ENCODE assay signal across 26 cellular contexts in genomic region chr3:61591300-61591699, GRCh38. TPM values are rescaled to one million over a fixed set of nuclear protein-coding genes. Genes with fewer than 3 reads are reported as not detected.
"Had no signal": no experiment of that assay in that cellular context is flagged by ENCODE, and none has a peak within 500 bp of the region (broad histone marks: within the 10 kb centered on the region; RNA-seq: fewer than 3 reads in every experiment).

No MANE protein-coding gene starts in this region.

- H3K4me2 ChIP-seq: smooth muscle cell had no signal

- H3K4me1 ChIP-seq: left lung, right lobe of liver had no signal

- H3K27ac ChIP-seq: left lung, lower lobe of right lung, ovary, right atrium auricular region, right lobe of liver, tibial nerve, upper lobe of left lung, vagina had no signal

- H3K4me3 ChIP-seq: left lung, lower lobe of right lung, mucosa of descending colon, ovary, right atrium auricular region, right lobe of liver, smooth muscle cell, tibial nerve, upper lobe of left lung, vagina had no signal

- H3K4me3 Mint-ChIP-seq: immature natural killer cell; naive thymus-derived CD4-positive, alpha-beta T cell; natural killer cell treated with Interleukin-12 subunit alpha and Interleukin-12 subunit beta and Interleukin-15 and Interleukin-18, amount 100 ng/mL, for 72 hours; stimulated activated memory B cell treated with anti-CD40 and anti-IgM and Interleukin-4, amounts not matched to agents 10 μg/mL and 1 μg/mL and 100 μg/mL, for 72 hours; stimulated activated naive CD8-positive, alpha-beta T cell treated with anti-CD3 and anti-CD28 coated beads, Interleukin-15, amount 100 ng/mL, for 72 hours had no signal

- H3K27ac Mint-ChIP-seq: immature natural killer cell; naive thymus-derived CD4-positive, alpha-beta T cell; natural killer cell treated with Interleukin-12 subunit alpha and Interleukin-12 subunit beta and Interleukin-15 and Interleukin-18, amount 100 ng/mL, for 72 hours; progenitor cell of endocrine pancreas; stimulated activated memory B cell treated with anti-CD40 and anti-IgM and Interleukin-4, amounts not matched to agents 10 μg/mL and 1 μg/mL and 100 μg/mL, for 72 hours; stimulated activated naive CD8-positive, alpha-beta T cell treated with anti-CD3 and anti-CD28 coated beads, Interleukin-15, amount 100 ng/mL, for 72 hours had no signal

- H3K4me1 Mint-ChIP-seq: immature natural killer cell; stimulated activated memory B cell treated with anti-CD40 and anti-IgM and Interleukin-4, amounts not matched to agents 10 μg/mL and 1 μg/mL and 100 μg/mL, for 72 hours; stimulated activated naive CD8-positive, alpha-beta T cell treated with anti-CD3 and anti-CD28 coated beads, Interleukin-15, amount 100 ng/mL, for 72 hours had no signal

- DNase-seq: hypothalamus; immature natural killer cell; kidney; left colon; left lung; lower lobe of right lung; midbrain; mucosa of descending colon; naive thymus-derived CD4-positive, alpha-beta T cell; ovary; right lobe of liver; stimulated activated CD4-positive, alpha-beta T cell treated with anti-CD3 and anti-CD28 coated beads, Interleukin-1b, Interleukin-23, amount 100 ng/mL, for 48 hours; stimulated activated CD4-positive, alpha-beta T cell treated with anti-CD3 and anti-CD28 coated beads, Interleukin-2, amount 100 ng/mL, for 48 hours; stimulated activated CD4-positive, alpha-beta T cell treated with anti-CD3 and anti-CD28 coated beads, Interleukin-4, amount 100 ng/mL, for 4 hours; stimulated activated CD8-positive, alpha-beta memory T cell treated with anti-CD3 and anti-CD28 coated beads, Interleukin-4, amount 100 ng/mL, for 48 hours; stimulated activated naive CD4-positive, alpha-beta T cell treated with Interleukin-2 at 50 U/mL for 16 hours; stimulated activated naive CD8-positive, alpha-beta T cell treated with anti-CD3 and anti-CD28 coated beads, Interleukin-15, amount 100 ng/mL, for 72 hours; substantia nigra; upper lobe of left lung had no signal

- ATAC-seq: left colon; left lung; lower lobe of right lung; mucosa of descending colon; naive thymus-derived CD4-positive, alpha-beta T cell; natural killer cell treated with Interleukin-12 subunit alpha and Interleukin-12 subunit beta and Interleukin-15 and Interleukin-18, amount 100 ng/mL, for 72 hours; right lobe of liver; stimulated activated naive CD8-positive, alpha-beta T cell treated with anti-CD3 and anti-CD28 coated beads, Interleukin-15, amount 100 ng/mL, for 72 hours had no signal

- H3K9me3 ChIP-seq: left lung, lower lobe of right lung, mucosa of descending colon, ovary, right atrium auricular region, right lobe of liver, tibial nerve, upper lobe of left lung, vagina had no signal

- H3K27me3 ChIP-seq: left lung, ovary, right atrium auricular region, right lobe of liver, tibial nerve, upper lobe of left lung, vagina had no signal

- H3K27me3 Mint-ChIP-seq: natural killer cell treated with Interleukin-12 subunit alpha and Interleukin-12 subunit beta and Interleukin-15 and Interleukin-18, amount 100 ng/mL, for 72 hours; progenitor cell of endocrine pancreas; stimulated activated memory B cell treated with anti-CD40 and anti-IgM and Interleukin-4, amounts not matched to agents 10 μg/mL and 1 μg/mL and 100 μg/mL, for 72 hours had no signal

- H3K36me3 ChIP-seq: left lung, lower lobe of right lung, ovary, right lobe of liver, tibial nerve, vagina had no signal

- H3K36me3 Mint-ChIP-seq: immature natural killer cell; natural killer cell treated with Interleukin-12 subunit alpha and Interleukin-12 subunit beta and Interleukin-15 and Interleukin-18, amount 100 ng/mL, for 72 hours; stimulated activated memory B cell treated with anti-CD40 and anti-IgM and Interleukin-4, amounts not matched to agents 10 μg/mL and 1 μg/mL and 100 μg/mL, for 72 hours had no signal

RNA-seq across cellular contexts. Expression of gene PTPRG, which starts 29.9 kb away (rescaled TPM):
- polyA plus RNA-seq: naive thymus-derived CD4-positive, alpha-beta T cell had no signal
